ENCODE assay signal across 1 cellular context in the genomic region with DNA sequence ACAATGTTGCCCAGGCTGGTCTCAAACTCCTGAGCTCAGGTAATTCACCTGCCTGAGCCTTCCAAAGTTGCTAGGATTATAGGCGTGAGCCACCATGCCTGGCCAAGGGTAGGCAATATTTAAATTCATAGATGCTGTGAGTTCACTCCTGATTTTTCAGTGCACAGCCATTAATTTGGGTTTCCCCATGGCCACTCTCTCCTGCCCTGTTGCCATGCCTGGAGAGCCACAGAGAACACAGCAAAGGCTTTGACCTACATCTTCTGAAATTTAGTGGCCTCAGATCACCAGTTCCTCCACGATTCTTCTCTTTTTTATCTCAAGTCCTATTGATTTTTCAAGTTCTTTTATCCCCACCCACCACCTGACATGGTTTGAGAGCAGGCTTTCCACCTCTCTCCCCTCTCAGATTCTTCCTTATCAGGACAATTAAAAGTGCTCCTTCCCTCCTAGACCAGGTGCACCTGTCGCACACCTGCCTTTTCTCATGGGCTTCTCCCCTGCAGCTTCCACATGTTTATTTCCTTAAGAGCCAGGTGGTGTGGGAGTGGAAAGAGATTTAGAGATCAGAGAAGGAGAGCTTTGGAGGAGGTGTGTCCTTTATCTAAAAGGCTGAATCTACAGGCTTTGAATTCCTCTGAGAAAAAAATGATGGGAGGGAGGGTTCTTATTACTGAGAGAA.
TF ChIP-seq lines count a peak whose summit lies in the region.

No MANE protein-coding gene starts in this region.

TF ChIP-seq in HepG2, 621 proteins besides CTCF, POLR2A, EP300 and RAD21 (continued from another document):
- TF ChIP-seq, protein P1, sequence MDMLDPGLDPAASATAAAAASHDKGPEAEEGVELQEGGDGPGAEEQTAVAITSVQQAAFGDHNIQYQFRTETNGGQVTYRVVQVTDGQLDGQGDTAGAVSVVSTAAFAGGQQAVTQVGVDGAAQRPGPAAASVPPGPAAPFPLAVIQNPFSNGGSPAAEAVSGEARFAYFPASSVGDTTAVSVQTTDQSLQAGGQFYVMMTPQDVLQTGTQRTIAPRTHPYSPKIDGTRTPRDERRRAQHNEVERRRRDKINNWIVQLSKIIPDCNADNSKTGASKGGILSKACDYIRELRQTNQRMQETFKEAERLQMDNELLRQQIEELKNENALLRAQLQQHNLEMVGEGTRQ (IDR thresholded peaks at IDR 0.05; ENCODE audit: low read depth, low read length) = no peak
- TF ChIP-seq, protein P1 (CRISPR knock-in tag; IDR thresholded peaks at IDR 0.05; ENCODE audit: borderline replicate concordance) = no peak
- no peak for TF ChIP-seq ZNF430 (CRISPR knock-in tag; IDR thresholded peaks at IDR 0.05)
- no peak for TF ChIP-seq HMGA1 (CRISPR knock-in tag; conservative IDR thresholded peaks at IDR 0.05)
- TF ChIP-seq, protein P2, sequence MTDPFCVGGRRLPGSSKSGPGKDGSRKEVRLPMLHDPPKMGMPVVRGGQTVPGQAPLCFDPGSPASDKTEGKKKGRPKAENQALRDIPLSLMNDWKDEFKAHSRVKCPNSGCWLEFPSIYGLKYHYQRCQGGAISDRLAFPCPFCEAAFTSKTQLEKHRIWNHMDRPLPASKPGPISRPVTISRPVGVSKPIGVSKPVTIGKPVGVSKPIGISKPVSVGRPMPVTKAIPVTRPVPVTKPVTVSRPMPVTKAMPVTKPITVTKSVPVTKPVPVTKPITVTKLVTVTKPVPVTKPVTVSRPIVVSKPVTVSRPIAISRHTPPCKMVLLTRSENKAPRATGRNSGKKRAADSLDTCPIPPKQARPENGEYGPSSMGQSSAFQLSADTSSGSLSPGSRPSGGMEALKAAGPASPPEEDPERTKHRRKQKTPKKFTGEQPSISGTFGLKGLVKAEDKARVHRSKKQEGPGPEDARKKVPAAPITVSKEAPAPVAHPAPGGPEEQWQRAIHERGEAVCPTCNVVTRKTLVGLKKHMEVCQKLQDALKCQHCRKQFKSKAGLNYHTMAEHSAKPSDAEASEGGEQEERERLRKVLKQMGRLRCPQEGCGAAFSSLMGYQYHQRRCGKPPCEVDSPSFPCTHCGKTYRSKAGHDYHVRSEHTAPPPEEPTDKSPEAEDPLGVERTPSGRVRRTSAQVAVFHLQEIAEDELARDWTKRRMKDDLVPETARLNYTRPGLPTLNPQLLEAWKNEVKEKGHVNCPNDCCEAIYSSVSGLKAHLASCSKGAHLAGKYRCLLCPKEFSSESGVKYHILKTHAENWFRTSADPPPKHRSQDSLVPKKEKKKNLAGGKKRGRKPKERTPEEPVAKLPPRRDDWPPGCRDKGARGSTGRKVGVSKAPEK (CRISPR knock-in tag; IDR thresholded peaks at IDR 0.05; ENCODE audit: borderline replicate concordance) = no peak
- no peak for TF ChIP-seq BCL6 (CRISPR knock-in tag; IDR thresholded peaks at IDR 0.05)
- no peak for TF ChIP-seq HDAC2 (CRISPR knock-in tag; IDR thresholded peaks at IDR 0.05)
- no peak for TF ChIP-seq ZFP36 (IDR thresholded peaks at IDR 0.05; ENCODE audit: borderline replicate concordance, low read depth, low read length, partially characterized antibody)
- no peak for TF ChIP-seq ZNF782 (CRISPR knock-in tag; IDR thresholded peaks at IDR 0.05; ENCODE audit: borderline replicate concordance)
- TF ChIP-seq ZNF496 (CRISPR knock-in tag; IDR thresholded peaks at IDR 0.05; ENCODE audit: insufficient replicate concordance) = no peak
